In the genomic region with DNA sequence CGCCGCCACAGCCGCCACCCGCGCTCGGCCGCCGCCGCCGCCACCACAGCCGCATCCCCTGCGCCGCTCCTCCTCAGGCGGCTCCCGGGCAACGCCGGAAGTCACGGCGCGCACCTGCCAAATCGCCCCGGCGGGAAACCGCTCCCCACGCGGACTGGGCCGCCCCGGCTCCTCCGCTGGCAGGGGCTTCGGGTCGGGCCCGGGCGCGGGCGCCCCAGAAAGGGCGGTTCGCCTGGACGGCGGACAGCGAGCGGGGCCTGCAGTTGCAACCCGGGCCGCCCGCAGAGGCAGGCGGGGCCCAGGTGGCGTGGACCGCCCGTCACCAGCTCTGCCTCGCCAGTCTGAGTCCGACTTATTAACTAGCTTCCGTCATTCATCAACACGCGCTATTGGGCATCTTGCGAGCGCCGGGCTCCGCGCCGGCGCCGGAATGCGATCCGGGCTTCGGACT, we compare ENCODE assay signal across 1 cellular context.
TF ChIP-seq lines count a peak whose summit lies in the region.

A gene with protein sequence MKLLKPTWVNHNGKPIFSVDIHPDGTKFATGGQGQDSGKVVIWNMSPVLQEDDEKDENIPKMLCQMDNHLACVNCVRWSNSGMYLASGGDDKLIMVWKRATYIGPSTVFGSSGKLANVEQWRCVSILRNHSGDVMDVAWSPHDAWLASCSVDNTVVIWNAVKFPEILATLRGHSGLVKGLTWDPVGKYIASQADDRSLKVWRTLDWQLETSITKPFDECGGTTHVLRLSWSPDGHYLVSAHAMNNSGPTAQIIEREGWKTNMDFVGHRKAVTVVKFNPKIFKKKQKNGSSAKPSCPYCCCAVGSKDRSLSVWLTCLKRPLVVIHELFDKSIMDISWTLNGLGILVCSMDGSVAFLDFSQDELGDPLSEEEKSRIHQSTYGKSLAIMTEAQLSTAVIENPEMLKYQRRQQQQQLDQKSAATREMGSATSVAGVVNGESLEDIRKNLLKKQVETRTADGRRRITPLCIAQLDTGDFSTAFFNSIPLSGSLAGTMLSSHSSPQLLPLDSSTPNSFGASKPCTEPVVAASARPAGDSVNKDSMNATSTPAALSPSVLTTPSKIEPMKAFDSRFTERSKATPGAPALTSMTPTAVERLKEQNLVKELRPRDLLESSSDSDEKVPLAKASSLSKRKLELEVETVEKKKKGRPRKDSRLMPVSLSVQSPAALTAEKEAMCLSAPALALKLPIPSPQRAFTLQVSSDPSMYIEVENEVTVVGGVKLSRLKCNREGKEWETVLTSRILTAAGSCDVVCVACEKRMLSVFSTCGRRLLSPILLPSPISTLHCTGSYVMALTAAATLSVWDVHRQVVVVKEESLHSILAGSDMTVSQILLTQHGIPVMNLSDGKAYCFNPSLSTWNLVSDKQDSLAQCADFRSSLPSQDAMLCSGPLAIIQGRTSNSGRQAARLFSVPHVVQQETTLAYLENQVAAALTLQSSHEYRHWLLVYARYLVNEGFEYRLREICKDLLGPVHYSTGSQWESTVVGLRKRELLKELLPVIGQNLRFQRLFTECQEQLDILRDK (minus strand): TSS at position 93 of the 451 bp plus-strand sequence. CDS start 257 bp downstream, outside the sequence.

TF ChIP-seq in IMR-90, 13 proteins besides CTCF, POLR2A, EP300 and RAD21 (continued from another document):
- TF ChIP-seq, protein P1, sequence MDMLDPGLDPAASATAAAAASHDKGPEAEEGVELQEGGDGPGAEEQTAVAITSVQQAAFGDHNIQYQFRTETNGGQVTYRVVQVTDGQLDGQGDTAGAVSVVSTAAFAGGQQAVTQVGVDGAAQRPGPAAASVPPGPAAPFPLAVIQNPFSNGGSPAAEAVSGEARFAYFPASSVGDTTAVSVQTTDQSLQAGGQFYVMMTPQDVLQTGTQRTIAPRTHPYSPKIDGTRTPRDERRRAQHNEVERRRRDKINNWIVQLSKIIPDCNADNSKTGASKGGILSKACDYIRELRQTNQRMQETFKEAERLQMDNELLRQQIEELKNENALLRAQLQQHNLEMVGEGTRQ (IDR thresholded peaks at IDR 0.05; ENCODE audit: low read depth, low read length), result peak; percentile 28; the same call in 1 of the 2 replicates
- peak; percentile 62; the same call in 1 of the 2 replicates for TF ChIP-seq MAZ (IDR thresholded peaks at IDR 0.05; ENCODE audit: borderline replicate concordance, low read depth, low read length)
